19 cellular contexts compared by ENCODE assay signal in genomic region chr2:149527998-149528775, GRCh38. TPM values are rescaled to one million over a fixed set of nuclear protein-coding genes. Genes with fewer than 3 reads are reported as not detected.
A peak's percentile ranks its signal among the peaks of the same experiment; 100 is the strongest.
DNase-seq lines count a peak whose midpoint lies in the region; FAIRE-seq and TF ChIP-seq lines count a peak whose summit lies in the region.
"Had no signal": no experiment of that assay in that cellular context is flagged by ENCODE, and none has a peak within 500 bp of the region (broad histone marks: within the 10 kb centered on the region; RNA-seq: fewer than 3 reads in every experiment).

No MANE protein-coding gene starts in this region.

- H2BK12ac ChIP-seq in H1 (ENCODE audit: low read depth, low read length), result no peak overlapping the region
- H2BK12ac ChIP-seq in mesenchymal stem cell (ENCODE audit: low read length in 2 of 2), result no peak overlapping the region

- FAIRE-seq in D721Med (lab: Jason Lieb, UNC) (peak; percentile 86), H1 (lab: Jason Lieb, UNC) (no peak)
- FAIRE-seq: A204.1 had no signal

- H3K18ac ChIP-seq in H1 (ENCODE audit: extremely low read depth, low read length), result no peak overlapping the region
- no peak overlapping the region for H3K18ac ChIP-seq in mesenchymal stem cell (ENCODE audit: low read depth in 1 of 2, low read length in 2 of 2)

- H3K4ac ChIP-seq in H1 (replicated peaks; ENCODE audit: insufficient read length, low read depth, low read length), result no peak overlapping the region
- no peak overlapping the region for H3K4ac ChIP-seq in mesenchymal stem cell (ENCODE audit: low read depth in 1 of 2, low read length in 2 of 2)

- in situ Hi-C loops in SK-MEL-5 (cut with HindIII; ENCODE audit: low pct_unique_long_range_greater_than_20kb, low sequenced_read_pairs), result no loop called here

- no peak overlapping the region for H3K14ac ChIP-seq in H1 (ENCODE audit: insufficient read length)
- H3K14ac ChIP-seq in mesenchymal stem cell (ENCODE audit: low read length in 2 of 2), result no peak overlapping the region

- H3K79me1 ChIP-seq in H1 (ENCODE audit: low read depth, low read length), result no peaks in the 10 kb centered on the region
- no peaks in the 10 kb centered on the region for H3K79me1 ChIP-seq in mesenchymal stem cell (replicated peaks; ENCODE audit: low read length, poor library complexity, severe bottlenecking)

- no peak overlapping the region for H2BK5ac ChIP-seq in H1 (ENCODE audit: low read depth, low read length)
- no peak overlapping the region for H2BK5ac ChIP-seq in mesenchymal stem cell (ENCODE audit: low read depth, low read length, poor library complexity, severe bottlenecking)

- H3K23ac ChIP-seq in H1 (ENCODE audit: insufficient read length), result no peak overlapping the region
- H3K23ac ChIP-seq in mesenchymal stem cell (ENCODE audit: low read length in 2 of 2), result no peak overlapping the region

- H4K8ac ChIP-seq in H1 (ENCODE audit: extremely low read depth, insufficient read depth, low read length) (no peak overlapping the region), mesenchymal stem cell (ENCODE audit: low read length) (no peak overlapping the region)

- TF ChIP-seq RAD21 in H1 (IDR thresholded peaks at IDR 0.05 in 1 of 2, conservative IDR thresholded peaks at IDR 0.05 in 1 of 2; ENCODE audit: low read depth in 2 of 2, low read length in 2 of 2), result no peak

- TF ChIP-seq CTCF in D721Med (IDR thresholded peaks at IDR 0.05; ENCODE audit: insufficient read depth, missing control alignments), result no peak
- no peak for TF ChIP-seq CTCF in H1 (IDR thresholded peaks at IDR 0.05; ENCODE audit: control extremely low read depth in 1 of 3, insufficient read depth in 1 of 3, low read depth in 1 of 3, low read length in 3 of 3)

- no peak overlapping the region for H2BK20ac ChIP-seq in H1 (ENCODE audit: low read length)

- H2BK15ac ChIP-seq in H1 (ENCODE audit: low read length) (no peak overlapping the region), mesenchymal stem cell (ENCODE audit: low read depth, poor library complexity, severe bottlenecking) (no peak overlapping the region)

- H3K79me2 ChIP-seq in H1 (ENCODE audit: control insufficient read depth in 1 of 2, insufficient read depth in 2 of 2, low read length in 2 of 2), result no peaks in the 10 kb centered on the region

- H3K36me3 ChIP-seq in H1 (ENCODE audit: control insufficient read depth in 2 of 4, insufficient read depth in 4 of 4, low read length in 3 of 4) (no peaks in the 10 kb centered on the region), mesenchymal stem cell (ENCODE audit: control insufficient read depth in 1 of 2, insufficient read depth in 2 of 2, low read depth in 1 of 2, low read length in 2 of 2) (no peaks in the 10 kb centered on the region)
- H3K36me3 ChIP-seq: BLaER1 treated with 17β-estradiol and CSF1 and Interleukin-3, amounts not matched to agents 10 nM and 100 nM; SJCRH30 had no signal

- H3K56ac ChIP-seq in H1 (replicated peaks; ENCODE audit: insufficient read length, low read depth, low read length), result no peak overlapping the region

- TF ChIP-seq POLR2A in H1 (IDR thresholded peaks at IDR 0.05; ENCODE audit: control extremely low read depth in 1 of 2, low read depth in 2 of 2, low read length in 2 of 2), result no peak

- H2BK120ac ChIP-seq in H1 (replicated peaks; ENCODE audit: low read depth, low read length) (no peak overlapping the region), mesenchymal stem cell (ENCODE audit: low read depth, low read length) (no peak overlapping the region)

- H3K4me2 ChIP-seq in H1 (ENCODE audit: insufficient read depth in 1 of 2, low read depth in 2 of 2, low read length in 2 of 2), result no peak overlapping the region
- no peak overlapping the region for H3K4me2 ChIP-seq in mesenchymal stem cell (ENCODE audit: low read length, poor library complexity, severe bottlenecking)

- H4K91ac ChIP-seq in H1 (replicated peaks; ENCODE audit: insufficient read length, low read length) (no peak overlapping the region), mesenchymal stem cell (ENCODE audit: low read length) (no peak overlapping the region)

- 89% methylated on average over 7 of the region's 7 CpGs; no CpG with 5 or more reads in 1 of the 2 experiments for WGBS in H1 (ENCODE audit: extremely low coverage in 1 of 2, insufficient coverage in 1 of 2, insufficient read length in 1 of 2, insufficient replicate concordance in 2 of 2, low coverage in 1 of 2, low lambda C conversion rate in 2 of 2, missing lambda C conversion rate in 1 of 2), 2 experiments
- 89% methylated on average over 5 of the region's 7 CpGs for WGBS in mesenchymal stem cell

- POLR2A ChIA-PET in H1 (lab: Charles Lee; ENCODE audit: partially characterized antibody), result no interaction called here

- H4K5ac ChIP-seq in H1 (ENCODE audit: insufficient read length, low read depth, low read length), result no peak overlapping the region

- H2AK5ac ChIP-seq in H1 (ENCODE audit: low read depth, low read length) (no peak overlapping the region), mesenchymal stem cell (ENCODE audit: low read length, severe bottlenecking) (no peak overlapping the region)

- DNase-seq in D721Med (ENCODE audit: insufficient read length, low spot score), result no peak
- DNase-seq in SK-MEL-5 (ENCODE audit: low read depth, low spot score), result peak; percentile 31
- DNase-seq in H1 (ENCODE audit: low read depth in 1 of 2, low spot score in 2 of 2), result no peak
- peak; percentile 19 for DNase-seq in retina
- no peak for DNase-seq in DMS79 treated with DMSO at 0.1 percent for 48 hours (lab: John Stamatoyannopoulos, UW)
- no peak for DNase-seq in mesenchymal stem cell
- DNase-seq in NAMALWA (ENCODE audit: low spot score), result no peak
- DNase-seq in cortex of kidney (lab: John Stamatoyannopoulos, UW), result no peak
- DNase-seq: CD8-positive, alpha-beta memory T cell; EL; GOT3; NCI-H1436 treated with DMSO at 0.1 percent for 48 hours; NCI-H2029 treated with DMSO at 0.1 percent for 48 hours; NCI-H524 treated with DMSO at 0.1 percent for 48 hours; SJCRH30 had no signal

- H3K4me3 ChIP-seq in H1 (ENCODE audit: extremely low read depth in 1 of 4, insufficient read depth in 2 of 4, low read depth in 3 of 4, low read length in 4 of 4), result no peak overlapping the region
- H3K4me3 ChIP-seq in mesenchymal stem cell (ENCODE audit: insufficient read depth in 1 of 2, low read depth in 1 of 2, low read length in 2 of 2), result no peak overlapping the region
- H3K4me3 ChIP-seq: BLaER1 treated with 17β-estradiol and CSF1 and Interleukin-3, amounts not matched to agents 10 nM and 100 nM; SJCRH30 had no signal

- 0 out of 4 replicates have a peak, but pooled peaks cover 0 to 4% of the 10 kb centered on the region in 2 experiments for H3K9me3 ChIP-seq in H1 (ENCODE audit: insufficient read depth in 2 of 2, low read depth in 1 of 2, low read length in 1 of 2)
- no peaks in the 10 kb centered on the region for H3K9me3 ChIP-seq in mesenchymal stem cell (ENCODE audit: control insufficient read depth, low read length)
- H3K9me3 ChIP-seq: SJCRH30 had no signal

- H3K4me1 ChIP-seq in H1 (replicated peaks in 1 of 4; ENCODE audit: control insufficient read depth in 3 of 4, insufficient read depth in 4 of 4, low read length in 3 of 4) (no peaks in the 10 kb centered on the region; a peak in 2 of 7 replicates), mesenchymal stem cell (ENCODE audit: control insufficient read depth, insufficient read depth, low read depth, low read length) (no peaks in the 10 kb centered on the region)
- H3K4me1 ChIP-seq: BLaER1 treated with 17β-estradiol and CSF1 and Interleukin-3, amounts not matched to agents 10 nM and 100 nM; SJCRH30 had no signal

- no peaks in the 10 kb centered on the region for H3K27me3 ChIP-seq in H1 (replicated peaks in 1 of 4; ENCODE audit: control insufficient read depth in 3 of 4, extremely low read depth in 1 of 4, insufficient read depth in 3 of 4, low read length in 3 of 4)
- H3K27me3 ChIP-seq in mesenchymal stem cell (ENCODE audit: control insufficient read depth in 1 of 2, insufficient read depth in 1 of 2, low read length in 2 of 2), result peaks cover 0 to 6% of the 10 kb centered on the region in 2 experiments
- H3K27me3 ChIP-seq: BLaER1 treated with 17β-estradiol and CSF1 and Interleukin-3, amounts not matched to agents 10 nM and 100 nM; SJCRH30 had no signal

- H3K9ac ChIP-seq in H1 (replicated peaks in 1 of 4; ENCODE audit: extremely low read depth in 1 of 4, low read depth in 3 of 4, low read length in 3 of 4) (no peak overlapping the region), mesenchymal stem cell (ENCODE audit: low read length) (no peak overlapping the region)
- H3K9ac ChIP-seq: BLaER1 treated with 17β-estradiol and CSF1 and Interleukin-3, amounts not matched to agents 10 nM and 100 nM had no signal

- CTCF ChIA-PET in H1 (lab: Charles Lee; ENCODE audit: partially characterized antibody), result no interaction called here

- TF ChIP-seq EP300 in H1 (IDR thresholded peaks at IDR 0.05; ENCODE audit: borderline replicate concordance in 1 of 2, low read depth in 2 of 2, low read length in 2 of 2), result no peak

- H2AFZ ChIP-seq in H1 (ENCODE audit: low read length) (peak overlapping the region; percentile 20; the same call in 1 of the 2 replicates), mesenchymal stem cell (ENCODE audit: low read depth, low read length) (no peak overlapping the region)

- no peak overlapping the region for H3K27ac ChIP-seq in H1 (ENCODE audit: low read depth, low read length)
- no peak overlapping the region for H3K27ac ChIP-seq in mesenchymal stem cell (ENCODE audit: low read length, poor library complexity, severe bottlenecking)
- H3K27ac ChIP-seq: BLaER1 treated with 17β-estradiol and CSF1 and Interleukin-3, amounts not matched to agents 10 nM and 100 nM; HL-60; RWPE1; SJCRH30 had no signal

- no peaks in the 10 kb centered on the region for H4K20me1 ChIP-seq in H1 (replicated peaks in 1 of 2; ENCODE audit: control insufficient read depth in 1 of 2, insufficient read depth in 2 of 2, low read length in 2 of 2)
- H4K20me1 ChIP-seq: BLaER1 treated with 17β-estradiol and CSF1 and Interleukin-3, amounts not matched to agents 10 nM and 100 nM had no signal

- H3K23me2 ChIP-seq in H1 (ENCODE audit: low read depth, low read length), result no peaks in the 10 kb centered on the region

TF ChIP-seq in H1, 55 proteins besides CTCF, POLR2A, EP300 and RAD21 (continues in another document):
- TF ChIP-seq KDM5A (IDR thresholded peaks at IDR 0.05; ENCODE audit: low read length), result no peak

RNA-seq across cellular contexts. Expression of gene MMADHC, which starts 59.4 kb away (rescaled TPM):
- total RNA-seq in SK-MEL-5 (2014; rRNA removed; shearing (Covaris generic)), result 131 and 155 TPM in 2 replicates
- polyA plus RNA-seq in SK-MEL-5 (2015; cell fraction: cytosol; rRNA removed), result 68.5 and 70.2 TPM in 2 replicates
- 35.5 and 44.9 TPM in 2 replicates for polyA plus RNA-seq in SK-MEL-5 (2015; cell fraction: nucleus; rRNA removed)
- total RNA-seq in H1 (2021; fragmentation: NEBNext Ultra II Directional; extraction: Animal tissue kit (Norgen Biotek cat#: 25700)), result 123 and 130 TPM in 2 replicates
- polyA plus RNA-seq in H1 (2011; rRNA removed), result 32.4 and 61.1 TPM in 2 replicates
- polyA plus RNA-seq in H1 (2011; cell fraction: cytosol; rRNA removed), result 82.2 TPM
- polyA plus RNA-seq in H1 (2011; cell fraction: nucleus; rRNA removed), result 27.1 TPM
- polyA plus RNA-seq in H1 (2012, experiment 1 of 2), result 87.5 to 131 TPM (median 98.6 TPM) in 4 replicates
- polyA plus RNA-seq in H1 (2012, experiment 2 of 2), result 36.1 TPM
- polyA plus RNA-seq in H1 (2013, experiment 1 of 2), result 70.9 TPM
- polyA plus RNA-seq in H1 (2013, experiment 2 of 2), result 73.9 TPM
- polyA minus RNA-seq in H1 (2011; rRNA and poly(A)+ RNA removed), result 97.3 and 125 TPM in 2 replicates
- polyA minus RNA-seq in H1 (2011; cell fraction: cytosol; rRNA and poly(A)+ RNA removed), result 50.3 TPM
- polyA minus RNA-seq in H1 (2011; cell fraction: nucleus; rRNA and poly(A)+ RNA removed), result 39.3 TPM
- 85.8 TPM for polyA plus RNA-seq in mesenchymal stem cell (2013, experiment 1 of 2)
- 87.7 TPM for polyA plus RNA-seq in mesenchymal stem cell (2013, experiment 2 of 2)

Comparison
In these comparisons a context has a peak if more than half of its experiments do, and no peak if none do; other contexts are left out.
1. DNase-seq: peak in SK-MEL-5 (single experiment) and retina (single experiment); none in D721Med (single experiment), H1 (0 of 2), DMS79 treated with DMSO at 0.1 percent for 48 hours (single experiment), mesenchymal stem cell (single experiment), NAMALWA (single experiment) and cortex of kidney (single experiment).